In genomic region chr11:67482736-67483497, GRCh38 we compare ENCODE assay signal across 8 cellular contexts. TPM values are rescaled to one million over a fixed set of nuclear protein-coding genes. Genes with fewer than 3 reads are reported as not detected.
A peak's percentile ranks its signal among the peaks of the same experiment; 100 is the strongest.
DNase-seq lines count a peak whose midpoint lies in the region; ATAC-seq, FAIRE-seq and TF ChIP-seq lines count a peak whose summit lies in the region.

Gene AIP (plus strand): TSS chr11:67483026. CDS start chr11:67483159, 133 bp downstream.

- 0 to 2% (median 1%) methylated on average over 11 to 53 of the region's 53 CpGs for WGBS in adrenal gland, 4 donors
- WGBS in heart left ventricle, 4 donors = 2% methylated on average over 46 to 53 of the region's 53 CpGs
- whole genome bisulfite sequencing in upper lobe of left lung, 2 donors = 2 to 4% methylated on average over 34 to 53 of the region's 53 CpGs

- no peaks in the 10 kb centered on the region for H3K9me3 ChIP-seq in adrenal gland (replicated peaks in 1 of 3)
- H3K9me3 ChIP-seq in heart left ventricle = no peaks in the 10 kb centered on the region
- H3K9me3 ChIP-seq in upper lobe of left lung = no peaks in the 10 kb centered on the region

- peak within 1 kb of the TSS in 4 of 5 donors; percentile 64 to 92 (median 84) for H3K27ac ChIP-seq in adrenal gland
- peak within 1 kb of the TSS; percentile 21 to 91 (median 85) for H3K27ac ChIP-seq in heart left ventricle
- peak within 1 kb of the TSS; percentile 81 to 95 (median 92) for H3K27ac ChIP-seq in upper lobe of left lung

- DNase-seq in GM12892 (ENCODE audit: insufficient read length) (peak; percentile 92), NCI-H146 (lab: John Stamatoyannopoulos, UW) (peak; percentile 99), T-helper 1 cell (peak; percentile 90 to 99 (median 95)), adrenal gland (peak; percentile 95 to 99 (median 98)), heart left ventricle (peak; percentile 97 to 98 (median 98)), posterior cingulate gyrus (peak; percentile 92 to 99 (median 96)), upper lobe of left lung (peak; percentile 96 to 97)

- peaks cover 0 to 11% of the 10 kb centered on the region in 2 donors for H3K36me3 ChIP-seq in adrenal gland (replicated peaks in 1 of 2)
- peaks cover 0 to 16% (median 12%) of the 10 kb centered on the region in 9 donors for H3K36me3 ChIP-seq in heart left ventricle
- H3K36me3 ChIP-seq in upper lobe of left lung = peaks cover 0 to 14% (median 8%) of the 10 kb centered on the region in 4 donors

- TF ChIP-seq EP300 in upper lobe of left lung (IDR thresholded peaks at IDR 0.05) = no peak

- H3K4me1 ChIP-seq in adrenal gland (replicated peaks in 1 of 2) = peaks cover 17 to 24% of the 10 kb centered on the region in 2 donors
- H3K4me1 ChIP-seq in heart left ventricle = peaks cover 5 to 44% (median 25%) of the 10 kb centered on the region in 12 donors
- H3K4me1 ChIP-seq in upper lobe of left lung = peaks cover 31 to 43% (median 33%) of the 10 kb centered on the region in 4 donors

- intact Hi-C loops in adrenal gland (cut with DNase I) = no loop called here
- intact Hi-C loops in heart left ventricle (cut with DNase I) = loop anchor here in 2 of 10 donors (2.0 to 5.0 kb wide), 2 partner anchors 22 to 91 kb away; partner anchors contain the start of genes PITPNM1 (in 1 of the 2) and RAD9A (in 1 of the 2)
- intact Hi-C loops in posterior cingulate gyrus (cut with DNase I) = loop anchor here (2.0 kb wide), 1 partner anchor 14 kb away; the partner anchor contains the start of gene TMEM134

- no peaks in the 10 kb centered on the region for H3K27me3 ChIP-seq in adrenal gland
- H3K27me3 ChIP-seq in heart left ventricle = peaks cover 0 to 3% (median 0%) of the 10 kb centered on the region in 9 donors
- no peaks in the 10 kb centered on the region for H3K27me3 ChIP-seq in upper lobe of left lung

- TF ChIP-seq POLR2A in GM12892 (IDR thresholded peaks at IDR 0.05; ENCODE audit: low read depth, low read length) (peak; percentile 71), adrenal gland (IDR thresholded peaks at IDR 0.05) (peak; percentile 36 to 40), heart left ventricle (IDR thresholded peaks at IDR 0.05) (peak in 1 of 2 donors; percentile 64), upper lobe of left lung (IDR thresholded peaks at IDR 0.05) (peak in 3 of 4 donors; percentile 26 to 80 (median 42))

- TF ChIP-seq CTCF in adrenal gland (IDR thresholded peaks at IDR 0.05) = peak in 5 of 6 experiments; percentile 26 to 61 (median 42)
- TF ChIP-seq CTCF in heart left ventricle (IDR thresholded peaks at IDR 0.05) = peak in 3 of 12 donors; percentile 11 to 37 (median 34)
- TF ChIP-seq CTCF in upper lobe of left lung (IDR thresholded peaks at IDR 0.05) = peak in 5 of 6 experiments; percentile 22 to 72 (median 65)

- peak; percentile 99 for FAIRE-seq in GM12892 (lab: Jason Lieb, UNC)

- H3K4me3 ChIP-seq in adrenal gland = peak within 1 kb of the TSS in 2 of 4 donors; percentile 41 to 67
- peak within 1 kb of the TSS; percentile 41 to 72 (median 60) for H3K4me3 ChIP-seq in heart left ventricle
- peak within 1 kb of the TSS; percentile 28 to 63 (median 50) for H3K4me3 ChIP-seq in upper lobe of left lung

- ATAC-seq in HG02852 (IDR thresholded peaks at IDR 0.05; ENCODE audit: unreplicated experiment) (peak; percentile 73), heart left ventricle (peak; percentile 96 to 99 (median 99)), upper lobe of left lung (ENCODE audit: low FRiP score in 2 of 2) (peak; percentile 98 to 99)

RNA-seq across cellular contexts. Expression of gene AIP, which starts in this region (rescaled TPM):
- polyA plus RNA-seq in GM12892 (2012; ENCODE audit: missing spikeins) = 96.4 TPM
- 100 to 1,000 TPM in 2 of 8 donors, 10 to 100 TPM in 6; 62.0 to 114 (median 83.9) TPM for total RNA-seq in adrenal gland
- 100 to 1,000 TPM in 2 of 3 donors, 10 to 100 TPM in 1; 35.3 to 152 (median 119) TPM for polyA plus RNA-seq in adrenal gland
- 10 to 100 TPM; 41.7 to 69.2 (median 53.0) TPM for total RNA-seq in heart left ventricle
- 10 to 100 TPM; 73.1 to 96.4 TPM for polyA plus RNA-seq in heart left ventricle
- total RNA-seq in upper lobe of left lung = 100 to 1,000 TPM in 1 of 6 donors, 10 to 100 TPM in 5; 51.1 to 101 (median 75.3) TPM
